1 cellular context compared by ENCODE assay signal in the genomic region with DNA sequence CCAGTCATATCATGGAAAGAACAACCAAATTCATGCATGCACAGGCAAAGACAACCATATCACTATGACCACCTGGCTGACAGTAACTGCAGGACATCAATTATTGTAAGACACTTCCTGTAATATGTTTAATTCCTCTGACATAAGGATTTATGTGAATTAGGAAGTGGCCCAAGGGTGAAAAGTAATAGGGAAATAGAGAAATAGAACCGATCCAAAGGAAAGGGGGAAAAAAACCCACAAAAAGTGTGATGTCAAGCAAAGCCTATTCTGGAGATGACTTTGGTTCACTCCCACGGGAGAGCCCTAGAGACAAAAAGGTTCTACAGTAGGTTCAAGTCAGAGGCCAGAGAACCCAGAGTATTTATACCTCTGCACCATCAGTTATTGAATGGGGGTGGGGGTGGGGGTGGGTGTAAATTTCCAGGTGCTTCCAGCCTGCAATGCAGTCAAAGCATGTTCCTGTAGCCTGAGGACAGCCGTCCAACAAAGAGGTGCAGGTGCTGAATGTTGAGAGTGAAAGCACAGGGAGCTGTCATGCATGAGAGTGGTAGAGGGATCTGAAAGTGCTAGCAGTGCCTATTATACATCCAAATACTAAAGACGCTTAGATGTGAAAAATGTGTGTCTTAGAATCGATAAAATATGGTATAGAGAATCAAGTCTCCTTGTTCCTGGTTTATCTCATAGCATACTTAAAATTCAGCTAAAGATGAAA.
TF ChIP-seq lines count a peak whose summit lies in the region.

No MANE protein-coding gene starts in this region.

TF ChIP-seq in HepG2, 621 proteins besides CTCF, POLR2A, EP300 and RAD21 (continued from another document):
- TF ChIP-seq SNAPC4 (CRISPR knock-in tag; IDR thresholded peaks at IDR 0.05) (no peak), ZNF709 (CRISPR knock-in tag; IDR thresholded peaks at IDR 0.05) (no peak), ZBTB33 (CRISPR knock-in tag; IDR thresholded peaks at IDR 0.05) (no peak), ZNF205 (CRISPR knock-in tag; IDR thresholded peaks at IDR 0.05) (no peak), NPAS2 (CRISPR knock-in tag; IDR thresholded peaks at IDR 0.05; ENCODE audit: borderline replicate concordance) (no peak), MIXL1 (CRISPR knock-in tag; IDR thresholded peaks at IDR 0.05) (no peak)
- TF ChIP-seq, protein P1, sequence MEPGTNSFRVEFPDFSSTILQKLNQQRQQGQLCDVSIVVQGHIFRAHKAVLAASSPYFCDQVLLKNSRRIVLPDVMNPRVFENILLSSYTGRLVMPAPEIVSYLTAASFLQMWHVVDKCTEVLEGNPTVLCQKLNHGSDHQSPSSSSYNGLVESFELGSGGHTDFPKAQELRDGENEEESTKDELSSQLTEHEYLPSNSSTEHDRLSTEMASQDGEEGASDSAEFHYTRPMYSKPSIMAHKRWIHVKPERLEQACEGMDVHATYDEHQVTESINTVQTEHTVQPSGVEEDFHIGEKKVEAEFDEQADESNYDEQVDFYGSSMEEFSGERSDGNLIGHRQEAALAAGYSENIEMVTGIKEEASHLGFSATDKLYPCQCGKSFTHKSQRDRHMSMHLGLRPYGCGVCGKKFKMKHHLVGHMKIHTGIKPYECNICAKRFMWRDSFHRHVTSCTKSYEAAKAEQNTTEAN (CRISPR knock-in tag; conservative IDR thresholded peaks at IDR 0.05): no peak
